ENCODE assay signal across 15 cellular contexts in the genomic region with DNA sequence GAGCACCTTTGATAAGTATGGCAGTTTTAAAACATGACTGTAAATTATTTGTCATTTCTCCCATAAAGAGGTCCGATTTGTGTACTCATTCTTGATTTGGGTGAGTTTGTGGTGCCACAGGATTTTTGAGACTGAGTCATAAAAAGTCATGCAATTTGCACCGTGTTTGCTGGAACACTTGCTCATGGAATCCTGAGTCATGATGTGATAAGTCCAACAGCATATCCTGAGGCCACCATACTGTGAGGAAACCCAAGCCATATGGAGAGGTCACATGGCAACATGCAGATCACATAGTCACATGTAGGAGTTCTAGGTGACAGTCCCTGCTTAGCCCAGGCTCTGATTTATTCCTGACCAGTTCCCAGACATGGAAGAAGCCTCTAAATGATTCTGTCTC. TPM values are rescaled to one million over a fixed set of nuclear protein-coding genes. Genes with fewer than 3 reads are reported as not detected.
DNase-seq lines count a peak whose midpoint lies in the region; ATAC-seq, FAIRE-seq and TF ChIP-seq lines count a peak whose summit lies in the region.
"Had no signal": no experiment of that assay in that cellular context is flagged by ENCODE, and none has a peak within 500 bp of the region (broad histone marks: within the 10 kb centered on the region; RNA-seq: fewer than 3 reads in every experiment).

No MANE protein-coding gene starts in this region.

- no peaks in the 10 kb centered on the region for H4K20me1 ChIP-seq in HepG2 (ENCODE audit: insufficient read depth, low read length)

- TF ChIP-seq CTCF in fibroblast of pulmonary artery (IDR thresholded peaks at IDR 0.05; ENCODE audit: low read length, missing control alignments) (no peak), esophagus squamous epithelium (IDR thresholded peaks at IDR 0.05) (no peak), HepG2 (CRISPR knock-in tag; IDR thresholded peaks at IDR 0.05) (no peak)

- intact Hi-C loops in esophagus squamous epithelium (cut with DNase I) (no loop called here), HepG2 (cut with micrococcal nuclease; ENCODE audit: unreplicated experiment) (no loop called here)

- in situ Hi-C loops in HepG2 (cut with HindIII; ENCODE audit: extremely low pct_ligation_motif_present, low pct_unique_long_range_greater_than_20kb): no loop called here

- H3K9me3 ChIP-seq in esophagus squamous epithelium (no peaks in the 10 kb centered on the region), HepG2 (ENCODE audit: low read length) (no peaks in the 10 kb centered on the region)
- H3K9me3 ChIP-seq: body of pancreas, tibial nerve had no signal

- CTCF ChIA-PET in HepG2 (lab: Yijun Ruan, JAX; ENCODE audit: low intra/inter-chr PET ratio, low total read pairs): no interaction called here

- FAIRE-seq in H54 (lab: Jason Lieb, UNC): peak; percentile 91
- no peak for FAIRE-seq in HepG2 (lab: Jason Lieb, UNC)

- H3K4me3 ChIP-seq in fibroblast of pulmonary artery (replicated peaks; ENCODE audit: low read depth, low read length): no peak overlapping the region
- no peak overlapping the region for H3K4me3 ChIP-seq in esophagus squamous epithelium
- no peak overlapping the region for H3K4me3 ChIP-seq in HepG2 (replicated peaks in 1 of 3; ENCODE audit: insufficient read depth in 1 of 3, low read depth in 2 of 3, low read length in 3 of 3)
- H3K4me3 ChIP-seq: body of pancreas, tibial nerve had no signal

- no peaks in the 10 kb centered on the region for H3K4me1 ChIP-seq in esophagus squamous epithelium
- no peaks in the 10 kb centered on the region for H3K4me1 ChIP-seq in HepG2 (ENCODE audit: insufficient read depth, low read length)
- H3K4me1 ChIP-seq: body of pancreas had no signal

- H3K27ac ChIP-seq in esophagus squamous epithelium (no peak overlapping the region), HepG2 (ENCODE audit: extremely low read length, insufficient read depth, low read length) (no peak overlapping the region)
- H3K27ac ChIP-seq: body of pancreas, tibial nerve had no signal

- ATAC-seq in SK-N-SH treated with all-trans-retinoic acid at 6 μM for 48 hours: peak; percentile 17; the same call in 1 of the 3 replicates
- ATAC-seq in GM21360 (IDR thresholded peaks at IDR 0.05; ENCODE audit: unreplicated experiment): no peak
- ATAC-seq in HepG2: no peak
- ATAC-seq: activated CD4-positive, CD25-positive, alpha-beta regulatory T cell treated with anti-CD3 and anti-CD28 coated beads, Interleukin-2, amount 50 U/mL, for 24 hours; activated T-cell treated with anti-CD3 and anti-CD28 coated beads, Interleukin-2, amount 50 U/mL, for 4 hours; body of pancreas; natural killer cell had no signal

- no TSS peak for BruUV-seq in HepG2 (replicated peaks; lab: Mats Ljungman, UMichigan)

- no peaks in the 10 kb centered on the region for H3K79me2 ChIP-seq in HepG2 (ENCODE audit: insufficient read depth, low read length)

- DNase-seq in A172 (ENCODE audit: low spot score) (peak; percentile 90), H54 (ENCODE audit: insufficient read length, low spot score) (peak; percentile 12), fibroblast of pulmonary artery (ENCODE audit: low read depth) (peak; percentile 85), esophagus squamous epithelium (lab: John Stamatoyannopoulos, UW) (no peak), SW480 (ENCODE audit: low spot score) (no peak), HepG2 (ENCODE audit: low spot score) (no peak)
- DNase-seq: activated T-cell treated with anti-CD3 and anti-CD28 coated beads, Interleukin-2, amount 50 U/mL, for 4 hours; body of pancreas; natural killer cell; NCI-H1092 treated with DMSO at 0.1 percent for 48 hours; NCI-H524 had no signal

- no peaks in the 10 kb centered on the region for H3K27me3 ChIP-seq in esophagus squamous epithelium
- no peaks in the 10 kb centered on the region for H3K27me3 ChIP-seq in HepG2 (ENCODE audit: control insufficient read depth in 1 of 2, insufficient read depth in 2 of 2, low read length in 2 of 2)
- H3K27me3 ChIP-seq: body of pancreas, tibial nerve had no signal

- H3K9ac ChIP-seq in HepG2 (ENCODE audit: insufficient read depth, low read depth, low read length): no peak overlapping the region

- no peak for TF ChIP-seq RAD21 in HepG2 (CRISPR knock-in tag; IDR thresholded peaks at IDR 0.05)

- 24 to 43% methylated on average over 2 of the region's 2 CpGs for WGBS in esophagus squamous epithelium, 2 donors
- 0% methylated on average over 2 of the region's 2 CpGs for WGBS in HepG2 (ENCODE audit: low lambda C conversion rate)

- H2AFZ ChIP-seq in HepG2 (ENCODE audit: low read length): no peak overlapping the region

- H3K4me2 ChIP-seq in HepG2 (ENCODE audit: low read depth, low read length): no peak overlapping the region

- TF ChIP-seq EP300 in HepG2 (IDR thresholded peaks at IDR 0.05; ENCODE audit: low read depth in 2 of 2, low read length in 2 of 2) (no peak), HepG2 (CRISPR knock-in tag; IDR thresholded peaks at IDR 0.05; ENCODE audit: borderline replicate concordance) (no peak)

- TF ChIP-seq POLR2A in H54 (IDR thresholded peaks at IDR 0.05; ENCODE audit: low read depth, low read length) (no peak), esophagus squamous epithelium (IDR thresholded peaks at IDR 0.05) (no peak), HepG2 (IDR thresholded peaks at IDR 0.05; ENCODE audit: insufficient read depth in 1 of 2, low read depth in 2 of 2, low read length in 2 of 2) (no peak)

- POLR2A ChIA-PET in HepG2 (lab: Yijun Ruan, JAX): no interaction called here

- H3K36me3 ChIP-seq in esophagus squamous epithelium: no peaks in the 10 kb centered on the region
- H3K36me3 ChIP-seq in HepG2 (replicated peaks in 1 of 2; ENCODE audit: control insufficient read depth in 1 of 2, insufficient read depth in 2 of 2, low read length in 2 of 2): no peaks in the 10 kb centered on the region
- H3K36me3 ChIP-seq: tibial nerve had no signal

TF ChIP-seq in SK-N-SH treated with all-trans-retinoic acid at 6 μM for 48 hours, 23 proteins besides CTCF, POLR2A, EP300 and RAD21 (continues in another document):
- TF ChIP-seq ZFP30 (CRISPR knock-in tag; IDR thresholded peaks at IDR 0.05) (no peak), ZC3H10 (CRISPR knock-in tag; IDR thresholded peaks at IDR 0.05) (no peak), ESRRG (CRISPR knock-in tag; IDR thresholded peaks at IDR 0.05) (no peak)
- TF ChIP-seq, protein P1, sequence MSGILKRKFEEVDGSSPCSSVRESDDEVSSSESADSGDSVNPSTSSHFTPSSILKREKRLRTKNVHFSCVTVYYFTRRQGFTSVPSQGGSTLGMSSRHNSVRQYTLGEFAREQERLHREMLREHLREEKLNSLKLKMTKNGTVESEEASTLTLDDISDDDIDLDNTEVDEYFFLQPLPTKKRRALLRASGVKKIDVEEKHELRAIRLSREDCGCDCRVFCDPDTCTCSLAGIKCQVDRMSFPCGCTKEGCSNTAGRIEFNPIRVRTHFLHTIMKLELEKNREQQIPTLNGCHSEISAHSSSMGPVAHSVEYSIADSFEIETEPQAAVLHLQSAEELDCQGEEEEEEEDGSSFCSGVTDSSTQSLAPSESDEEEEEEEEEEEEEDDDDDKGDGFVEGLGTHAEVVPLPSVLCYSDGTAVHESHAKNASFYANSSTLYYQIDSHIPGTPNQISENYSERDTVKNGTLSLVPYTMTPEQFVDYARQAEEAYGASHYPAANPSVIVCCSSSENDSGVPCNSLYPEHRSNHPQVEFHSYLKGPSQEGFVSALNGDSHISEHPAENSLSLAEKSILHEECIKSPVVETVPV (CRISPR knock-in tag; IDR thresholded peaks at IDR 0.05): no peak

TF ChIP-seq in HepG2, 621 proteins besides CTCF, POLR2A, EP300 and RAD21:
- TF ChIP-seq TBL1XR1 (IDR thresholded peaks at IDR 0.05; ENCODE audit: borderline replicate concordance, low read length, partially characterized antibody): no peak

RNA-seq across cellular contexts. Expression of a gene that starts 40.8 kb away (rescaled TPM):
- 14.0 and 18.2 TPM in 2 replicates for total RNA-seq in A172 (2014; rRNA removed; shearing (Covaris generic))
- total RNA-seq in esophagus squamous epithelium: 10 to 100 TPM in 2 of 4 donors, 1 to 10 TPM in 2; 2.2 to 20.4 (median 10.3) TPM
- total RNA-seq in HepG2 (2016; rRNA removed; fragmentation: Illumina TruSeq; extraction: Trizol): not detected in 2 replicates
- total RNA-seq in HepG2 (2016; cell fraction: cytosol; rRNA removed; fragmentation: Illumina TruSeq; extraction: Trizol; ENCODE audit: low read depth): not detected in 2 replicates
- not detected in 2 replicates for total RNA-seq in HepG2 (2016; cell fraction: insoluble cytoplasmic fraction; rRNA removed; fragmentation: Illumina TruSeq; extraction: Trizol)
- not detected in 2 replicates for total RNA-seq in HepG2 (2016; cell fraction: membrane; rRNA removed; fragmentation: Illumina TruSeq; extraction: Trizol)
- total RNA-seq in HepG2 (2016; cell fraction: nucleus; rRNA removed; fragmentation: Illumina TruSeq; extraction: Trizol): not detected in 2 replicates
- polyA plus RNA-seq in HepG2 (2011; rRNA removed): not detected in 2 replicates
- not detected in 2 replicates for polyA plus RNA-seq in HepG2 (2011; cell fraction: cytosol; rRNA removed)
- not detected in 2 replicates for polyA plus RNA-seq in HepG2 (2011; cell fraction: nucleus; rRNA removed)
- polyA plus RNA-seq in HepG2 (2012): not detected in 2 replicates
- polyA plus RNA-seq in HepG2 (2016; cell fraction: cytosol; fragmentation: Illumina TruSeq; extraction: Trizol; ENCODE audit: low read depth): not detected in 2 replicates
- not detected in 2 replicates for polyA plus RNA-seq in HepG2 (2016; cell fraction: insoluble cytoplasmic fraction; fragmentation: Illumina TruSeq; extraction: Trizol; ENCODE audit: low read depth)
- polyA plus RNA-seq in HepG2 (2016; cell fraction: membrane; fragmentation: Illumina TruSeq; extraction: Trizol; ENCODE audit: low read depth): not detected in 2 replicates
- not detected in 2 replicates for polyA plus RNA-seq in HepG2 (2016; cell fraction: nucleus; fragmentation: Illumina TruSeq; extraction: Trizol; ENCODE audit: insufficient read depth, low read depth)
- not detected in 2 replicates for polyA minus RNA-seq in HepG2 (2011; rRNA and poly(A)+ RNA removed; ENCODE audit: low replicate concordance)
- polyA minus RNA-seq in HepG2 (2011; cell fraction: cytosol; rRNA and poly(A)+ RNA removed): not detected in 2 replicates
- polyA minus RNA-seq in HepG2 (2011; cell fraction: nucleus; rRNA and poly(A)+ RNA removed): not detected in 2 replicates
- total RNA-seq: activated T-cell treated with anti-CD3 and anti-CD28 coated beads, Interleukin-2, amount 50 U/mL, for 4 hours; natural killer cell had no signal

Comparison
In these comparisons a context has a peak if more than half of its experiments do, and no peak if none do; other contexts are left out.
1. DNase-seq: peak in A172 (single experiment), H54 (single experiment) and fibroblast of pulmonary artery (single experiment); none in esophagus squamous epithelium (single experiment), SW480 (single experiment) and HepG2 (single experiment).